28 cellular contexts compared by ENCODE assay signal in the genomic region with DNA sequence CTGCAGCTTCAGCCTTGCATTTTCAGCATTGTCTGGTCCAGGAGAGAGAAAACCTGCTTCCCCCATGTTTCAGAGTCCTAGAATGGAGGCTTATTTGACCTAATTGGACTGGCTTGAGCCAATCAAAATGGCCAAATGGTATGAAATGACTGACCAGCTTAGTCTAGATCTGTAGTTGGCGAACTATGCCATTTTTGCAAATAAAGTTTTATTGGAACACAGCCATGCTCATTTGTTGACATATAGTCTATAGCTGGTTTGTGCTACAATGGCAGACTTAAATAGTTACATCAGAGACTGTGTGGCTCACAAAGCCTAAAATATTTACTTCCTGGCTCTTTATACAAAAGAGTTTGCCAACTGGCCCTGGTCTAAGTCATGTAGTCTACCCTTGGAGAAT.
"Had no signal": no experiment of that assay in that cellular context is flagged by ENCODE, and none has a peak within 500 bp of the region (broad histone marks: within the 10 kb centered on the region; RNA-seq: fewer than 3 reads in every experiment).

No MANE protein-coding gene starts in this region.

- ATAC-seq: effector memory CD8-positive, alpha-beta T cell; esophagus mucosa; foreskin keratinocyte; gastrocnemius medialis; gastroesophageal sphincter; heart left ventricle; heart right ventricle had no signal

- H3K27ac ChIP-seq: colonic mucosa, coronary artery, dorsolateral prefrontal cortex, epithelial cell of prostate, esophagus muscularis mucosa, esophagus squamous epithelium, foreskin keratinocyte, gastrocnemius medialis, gastroesophageal sphincter, heart left ventricle, heart right ventricle had no signal

- DNase-seq: colonic mucosa; cortex of kidney; dermis blood vessel endothelial cell; dorsolateral prefrontal cortex; effector CD4-positive, alpha-beta T cell; effector CD8-positive, alpha-beta T cell; effector memory CD4-positive, alpha-beta T cell; effector memory CD8-positive, alpha-beta T cell; endodermal cell; erythroblast; esophagus squamous epithelium; foreskin fibroblast; foreskin keratinocyte; foreskin melanocyte; gastrocnemius medialis; glutamatergic neuron; head of caudate nucleus; heart left ventricle; heart right ventricle had no signal

- H3K36me3 ChIP-seq: colonic mucosa, esophagus muscularis mucosa, esophagus squamous epithelium, gastrocnemius medialis, gastroesophageal sphincter, heart left ventricle, heart right ventricle had no signal

- H3K4me3 ChIP-seq: colonic mucosa, coronary artery, dorsolateral prefrontal cortex, esophagus muscularis mucosa, esophagus squamous epithelium, gastrocnemius medialis, gastroesophageal sphincter, heart left ventricle, heart right ventricle had no signal

- H3K4me1 ChIP-seq: colonic mucosa, esophagus muscularis mucosa, esophagus squamous epithelium, foreskin keratinocyte, gastrocnemius medialis, gastroesophageal sphincter, heart left ventricle, heart right ventricle had no signal

- FAIRE-seq: colon, endometrium, endothelial cell of umbilical vein, frontal cortex had no signal

- H3K27me3 ChIP-seq: colonic mucosa, esophagus muscularis mucosa, esophagus squamous epithelium, foreskin keratinocyte, gastrocnemius medialis, gastroesophageal sphincter, heart left ventricle, heart right ventricle had no signal

- H3K9me3 ChIP-seq: colonic mucosa, esophagus squamous epithelium, gastrocnemius medialis, heart left ventricle, heart right ventricle had no signal
